Comparison of ENCODE assay signal across 21 cellular contexts in genomic region chr7:46835556-46835955, GRCh38.
"Had no signal": no experiment of that assay in that cellular context is flagged by ENCODE, and none has a peak within 500 bp of the region (broad histone marks: within the 10 kb centered on the region; RNA-seq: fewer than 3 reads in every experiment).

No MANE protein-coding gene starts in this region.

- DNase-seq: activated CD4-positive, alpha-beta T cell treated with anti-CD3 and anti-CD28 coated beads, Interleukin-2, amount 10 ng/mL, durations not matched to agents 7 days and 5 days; activated CD4-positive, CD25-positive, alpha-beta regulatory T cell treated with anti-CD3 and anti-CD28 coated beads, Interleukin-2, amount 50 U/mL, for 72 hours; activated naive CD4-positive, alpha-beta T cell; activated T-cell treated with anti-CD3 and anti-CD28 coated beads, Interleukin-2, amount 50 U/mL, for 1 hour; adrenal gland; colonic mucosa; erythroblast; heart left ventricle; islet precursor cell; left cardiac atrium; pancreas; psoas muscle; stimulated activated CD4-positive, alpha-beta T cell treated with anti-CD3 and anti-CD28 coated beads, Interleukin-4, amount 100 ng/mL, for 24 hours; stimulated activated naive CD4-positive, alpha-beta T cell treated with Interleukin-2 at 50 U/mL for 16 hours; thyroid gland; WERI-Rb-1 had no signal

- H3K4me1 ChIP-seq: adrenal gland, colonic mucosa, gastroesophageal sphincter, heart left ventricle, pancreas, psoas muscle, right atrium auricular region, thyroid gland had no signal

- H3K9me3 ChIP-seq: adrenal gland, ascending aorta, colonic mucosa, gastroesophageal sphincter, neutrophil, pancreas, psoas muscle, right atrium auricular region, thyroid gland had no signal

- ATAC-seq: activated T-helper 17 cell treated with anti-CD3 and anti-CD28 coated beads, Interleukin-2, amount 50 U/mL, for 72 hours; gastroesophageal sphincter; heart left ventricle; left cardiac atrium; pancreas; psoas muscle had no signal

- H3K27ac ChIP-seq: adrenal gland, ascending aorta, colonic mucosa, gastroesophageal sphincter, heart left ventricle, neutrophil, pancreas, psoas muscle, right atrium auricular region, thyroid gland, WERI-Rb-1 had no signal

- H3K36me3 ChIP-seq: adrenal gland, ascending aorta, colonic mucosa, gastroesophageal sphincter, heart left ventricle, neutrophil, pancreas, right atrium auricular region, thyroid gland, WERI-Rb-1 had no signal

- H3K27me3 ChIP-seq: adrenal gland, ascending aorta, colonic mucosa, gastroesophageal sphincter, heart left ventricle, neutrophil, pancreas, right atrium auricular region, thyroid gland had no signal

- H3K4me3 ChIP-seq: adrenal gland, ascending aorta, colonic mucosa, gastroesophageal sphincter, heart left ventricle, pancreas, psoas muscle, right atrium auricular region, thyroid gland had no signal
